In the genomic region with DNA sequence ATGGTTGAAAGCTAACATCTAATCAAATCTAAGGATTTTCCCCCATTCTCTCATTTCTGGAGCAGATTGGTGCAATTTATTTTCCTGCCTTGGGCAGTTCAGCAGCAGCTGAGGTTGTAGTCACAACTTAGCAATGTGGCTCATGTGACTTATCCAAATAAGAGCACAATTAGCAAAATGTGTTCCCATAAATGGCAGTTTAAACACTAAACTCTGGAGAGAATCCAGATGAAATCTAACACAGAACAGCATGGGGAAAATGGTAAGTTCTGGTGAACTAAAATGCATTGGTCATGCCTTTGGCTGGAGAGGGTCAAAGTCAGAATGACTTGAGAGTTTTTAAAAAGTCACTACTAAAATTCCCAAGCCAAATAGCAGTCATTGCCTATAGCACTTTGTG, we compare ENCODE assay signal across 14 cellular contexts.
DNase-seq lines count a peak whose midpoint lies in the region; ATAC-seq, FAIRE-seq and TF ChIP-seq lines count a peak whose summit lies in the region.
"Had no signal": no experiment of that assay in that cellular context is flagged by ENCODE, and none has a peak within 500 bp of the region (broad histone marks: within the 10 kb centered on the region; RNA-seq: fewer than 3 reads in every experiment).

No MANE protein-coding gene starts in this region.

- H3K4me1 ChIP-seq in PC-9 (replicated peaks; ENCODE audit: insufficient read depth) (no peaks in the 10 kb centered on the region), esophagus squamous epithelium (peaks cover 0 to 20% (median 0%) of the 10 kb centered on the region in 3 donors), trophoblast cell (ENCODE audit: control insufficient read depth in 1 of 2, insufficient read depth in 2 of 2, low read length in 2 of 2) (no peaks in the 10 kb centered on the region), HepG2 (ENCODE audit: insufficient read depth, low read length) (peaks cover 4% of the 10 kb centered on the region; the same call in 1 of the 2 replicates)

- TF ChIP-seq POLR2A in esophagus squamous epithelium (IDR thresholded peaks at IDR 0.05): no peak
- TF ChIP-seq POLR2A in HepG2 (IDR thresholded peaks at IDR 0.05; ENCODE audit: insufficient read depth in 1 of 2, low read depth in 2 of 2, low read length in 2 of 2): no peak

- TF ChIP-seq EP300 in HepG2 (IDR thresholded peaks at IDR 0.05; ENCODE audit: low read depth in 2 of 2, low read length in 2 of 2) (no peak), HepG2 (CRISPR knock-in tag; IDR thresholded peaks at IDR 0.05; ENCODE audit: borderline replicate concordance) (no peak)

- TF ChIP-seq CTCF in PC-9 (conservative IDR thresholded peaks at IDR 0.05) (no peak), esophagus squamous epithelium (IDR thresholded peaks at IDR 0.05) (no peak), HepG2 (CRISPR knock-in tag; IDR thresholded peaks at IDR 0.05) (no peak)

- H3K23ac ChIP-seq in trophoblast cell (ENCODE audit: low read length): no peak overlapping the region

- in situ Hi-C loops in HepG2 (cut with HindIII; ENCODE audit: extremely low pct_ligation_motif_present, low pct_unique_long_range_greater_than_20kb): no loop called here

- POLR2A ChIA-PET in PC-9 (lab: Charles Lee; ENCODE audit: unreplicated experiment): no interaction called here
- POLR2A ChIA-PET in HepG2 (lab: Yijun Ruan, JAX): no interaction called here

- H3K9ac ChIP-seq in trophoblast cell (ENCODE audit: low read length) (no peak overlapping the region), HepG2 (ENCODE audit: insufficient read depth, low read depth, low read length) (no peak overlapping the region)

- no TSS peak for BruUV-seq in PC-9 (replicated peaks; lab: Mats Ljungman, UMichigan)
- no TSS peak for BruUV-seq in HepG2 (replicated peaks; lab: Mats Ljungman, UMichigan)

- H3K27me3 ChIP-seq in PC-9 (ENCODE audit: insufficient read depth, low read depth) (no peaks in the 10 kb centered on the region), esophagus squamous epithelium (no peaks in the 10 kb centered on the region), trophoblast cell (ENCODE audit: insufficient read depth, low read length) (no peaks in the 10 kb centered on the region), HepG2 (ENCODE audit: control insufficient read depth in 1 of 2, insufficient read depth in 2 of 2, low read length in 2 of 2) (no peaks in the 10 kb centered on the region)

- H3K79me1 ChIP-seq in trophoblast cell (ENCODE audit: low read length): no peaks in the 10 kb centered on the region

- H4K12ac ChIP-seq in trophoblast cell (ENCODE audit: low read depth, low read length): no peak overlapping the region

- no peaks in the 10 kb centered on the region for H3K79me2 ChIP-seq in PC-9 (ENCODE audit: low read depth)
- no peaks in the 10 kb centered on the region for H3K79me2 ChIP-seq in trophoblast cell (ENCODE audit: control insufficient read depth, insufficient read depth, low read length, poor library complexity)
- no peaks in the 10 kb centered on the region for H3K79me2 ChIP-seq in HepG2 (ENCODE audit: insufficient read depth, low read length)

- H3K18ac ChIP-seq in trophoblast cell (ENCODE audit: low read length): no peak overlapping the region

- H4K20me1 ChIP-seq in PC-9 (ENCODE audit: insufficient read depth): no peaks in the 10 kb centered on the region
- H4K20me1 ChIP-seq in HepG2 (ENCODE audit: insufficient read depth, low read length): no peaks in the 10 kb centered on the region

- H3K14ac ChIP-seq in trophoblast cell (ENCODE audit: low read length): no peak overlapping the region

- H3K4me3 ChIP-seq in PC-9 (no peak overlapping the region), esophagus squamous epithelium (no peak overlapping the region), trophoblast cell (ENCODE audit: low read depth, low read length) (no peak overlapping the region), HepG2 (replicated peaks in 1 of 3; ENCODE audit: insufficient read depth in 1 of 3, low read depth in 2 of 3, low read length in 3 of 3) (no peak overlapping the region)

- no peaks in the 10 kb centered on the region for H3K9me3 ChIP-seq in PC-9 (ENCODE audit: insufficient read depth, low read depth)
- H3K9me3 ChIP-seq in esophagus squamous epithelium: no peaks in the 10 kb centered on the region
- no peaks in the 10 kb centered on the region for H3K9me3 ChIP-seq in trophoblast cell (ENCODE audit: insufficient read depth, low read depth, low read length)
- no peaks in the 10 kb centered on the region for H3K9me3 ChIP-seq in HepG2 (ENCODE audit: low read length)

- no peak overlapping the region for H4K91ac ChIP-seq in trophoblast cell (ENCODE audit: low read depth, low read length)

- no peak overlapping the region for H4K8ac ChIP-seq in trophoblast cell (ENCODE audit: low read depth, low read length)

- no peak overlapping the region for H2BK120ac ChIP-seq in trophoblast cell (ENCODE audit: insufficient read depth, low read length, poor library complexity)

- no peaks in the 10 kb centered on the region for H3F3A ChIP-seq in PC-9 (ENCODE audit: insufficient read depth, low read depth)

- H3K27ac ChIP-seq in PC-9 (peak overlapping the region; percentile 26; the same call in 1 of the 2 replicates), esophagus squamous epithelium (peak overlapping the region in 3 of 4 donors; percentile 42 to 60 (median 58)), trophoblast cell (ENCODE audit: low read depth, low read length) (peak overlapping the region; percentile 34), HepG2 (ENCODE audit: extremely low read length, insufficient read depth, low read length) (no peak overlapping the region)
- H3K27ac ChIP-seq: WERI-Rb-1 had no signal

- no peaks in the 10 kb centered on the region for H3K9me2 ChIP-seq in PC-9 (ENCODE audit: insufficient read depth)

- peak; percentile 49 for DNase-seq in Daoy (ENCODE audit: low read depth)
- DNase-seq in PC-9: no peak
- DNase-seq in esophagus squamous epithelium (lab: John Stamatoyannopoulos, UW): no peak
- DNase-seq in trophoblast cell: peak; percentile 2 to 64
- DNase-seq in HepG2 (ENCODE audit: low spot score): no peak
- no peak for DNase-seq in NCI-H526 (lab: John Stamatoyannopoulos, UW)
- DNase-seq in urothelium cell line (ENCODE audit: low spot score): no peak
- DNase-seq: activated naive CD8-positive, alpha-beta T cell treated with anti-CD3 and anti-CD28 coated beads for 36 hours; DND-41; head of caudate nucleus; NK-92 treated with Interleukin-12 subunit alpha and Interleukin-12 subunit beta, amount 100 ng/mL, for 24 hours; nucleus accumbens; WERI-Rb-1 had no signal

- H2AFZ ChIP-seq in PC-9 (no peak overlapping the region), trophoblast cell (ENCODE audit: insufficient read depth, low read length, poor library complexity) (no peak overlapping the region), HepG2 (ENCODE audit: low read length) (no peak overlapping the region)

- no peak overlapping the region for H2AK5ac ChIP-seq in trophoblast cell (ENCODE audit: low read length)

- FAIRE-seq in HepG2 (lab: Jason Lieb, UNC): no peak
- no peak for FAIRE-seq in urothelium cell line (lab: Jason Lieb, UNC)

- CTCF ChIA-PET in PC-9 (lab: Charles Lee) (no interaction called here), HepG2 (lab: Yijun Ruan, JAX; ENCODE audit: low intra/inter-chr PET ratio, low total read pairs) (no interaction called here)

- intact Hi-C loops in PC-9 (cut with micrococcal nuclease; ENCODE audit: unreplicated experiment): no loop called here
- intact Hi-C loops in esophagus squamous epithelium (cut with DNase I): no loop called here
- intact Hi-C loops in HepG2 (cut with micrococcal nuclease; ENCODE audit: unreplicated experiment): no loop called here

- H3K4ac ChIP-seq in trophoblast cell (ENCODE audit: low read depth, low read length): no peak overlapping the region

- TF ChIP-seq RAD21 in HepG2 (CRISPR knock-in tag; IDR thresholded peaks at IDR 0.05): no peak

- H2BK12ac ChIP-seq in trophoblast cell (ENCODE audit: low read length): no peak overlapping the region

- H2BK5ac ChIP-seq in trophoblast cell (ENCODE audit: low read depth, low read length, poor library complexity): no peak overlapping the region

- no peaks in the 10 kb centered on the region for H3K36me3 ChIP-seq in PC-9 (ENCODE audit: low read depth)
- no peaks in the 10 kb centered on the region for H3K36me3 ChIP-seq in esophagus squamous epithelium
- no peaks in the 10 kb centered on the region for H3K36me3 ChIP-seq in trophoblast cell (ENCODE audit: control insufficient read depth in 1 of 2, insufficient read depth in 2 of 2, low read length in 2 of 2)
- no peaks in the 10 kb centered on the region for H3K36me3 ChIP-seq in HepG2 (replicated peaks in 1 of 2; ENCODE audit: control insufficient read depth in 1 of 2, insufficient read depth in 2 of 2, low read length in 2 of 2)
- H3K36me3 ChIP-seq: WERI-Rb-1 had no signal

- 0 out of 2 replicates have a peak overlapping the region, but pooled peaks have one; percentile 7 for H3K4me2 ChIP-seq in PC-9
- H3K4me2 ChIP-seq in trophoblast cell (ENCODE audit: low read length): no peak overlapping the region
- H3K4me2 ChIP-seq in HepG2 (ENCODE audit: low read depth, low read length): no peak overlapping the region

- ATAC-seq in HepG2: no peak
- ATAC-seq in GM19351 (IDR thresholded peaks at IDR 0.05; ENCODE audit: unreplicated experiment): no peak

TF ChIP-seq in HepG2, 621 proteins besides CTCF, POLR2A, EP300 and RAD21:
- TF ChIP-seq SUZ12 (IDR thresholded peaks at IDR 0.05; ENCODE audit: low read depth, low read length) (no peak), TSC22D2 (CRISPR knock-in tag; IDR thresholded peaks at IDR 0.05; ENCODE audit: borderline replicate concordance) (no peak), RXRA (CRISPR knock-in tag; IDR thresholded peaks at IDR 0.05) (no peak), ZFX (CRISPR knock-in tag; IDR thresholded peaks at IDR 0.05; ENCODE audit: low read depth) (no peak), THAP11 (CRISPR knock-in tag; IDR thresholded peaks at IDR 0.05) (no peak), MIXL1 (CRISPR knock-in tag; IDR thresholded peaks at IDR 0.05) (no peak), DPF2 (CRISPR knock-in tag; IDR thresholded peaks at IDR 0.05; ENCODE audit: borderline replicate concordance, low read depth) (no peak), REL (CRISPR knock-in tag; conservative IDR thresholded peaks at IDR 0.05) (no peak), ZNF260 (CRISPR knock-in tag; IDR thresholded peaks at IDR 0.05; ENCODE audit: borderline replicate concordance, low read depth) (no peak), HNRNPUL1 (IDR thresholded peaks at IDR 0.05; ENCODE audit: low read depth, low read length) (no peak), ZNF121 (CRISPR knock-in tag; IDR thresholded peaks at IDR 0.05) (no peak), ZNF841 (CRISPR knock-in tag; IDR thresholded peaks at IDR 0.05; ENCODE audit: borderline replicate concordance) (no peak)

Comparison
In these comparisons a context has a peak if more than half of its experiments do, and no peak if none do; other contexts are left out.
1. DNase-seq: peak in Daoy (single experiment) and trophoblast cell (2 of 2); none in PC-9 (0 of 2), esophagus squamous epithelium (single experiment), HepG2 (single experiment), NCI-H526 (0 of 2) and urothelium cell line (single experiment).